23 cellular contexts compared by ENCODE assay signal in genomic region chr2:217710218-217710565, GRCh38.
DNase-seq lines count a peak whose midpoint lies in the region; ATAC-seq and TF ChIP-seq lines count a peak whose summit lies in the region.
"Had no signal": no experiment of that assay in that cellular context is flagged by ENCODE, and none has a peak within 500 bp of the region (broad histone marks: within the 10 kb centered on the region; RNA-seq: fewer than 3 reads in every experiment).

No MANE protein-coding gene starts in this region.

- H3K9ac ChIP-seq in mesenchymal stem cell (ENCODE audit: low read length) = no peak overlapping the region

- H3K9me3 Mint-ChIP-seq in HFFc6 = no peaks in the 10 kb centered on the region
- H3K9me3 Mint-ChIP-seq: effector memory CD8-positive, alpha-beta T cell; IgD-negative memory B cell; memory B cell had no signal

- H3K27me3 ChIP-seq in mesenchymal stem cell (ENCODE audit: control insufficient read depth in 1 of 2, insufficient read depth in 1 of 2, low read length in 2 of 2) = no peaks in the 10 kb centered on the region
- H3K27me3 ChIP-seq: tibial artery had no signal

- H3K9me3 ChIP-seq in mesenchymal stem cell (ENCODE audit: control insufficient read depth, low read length) = no peaks in the 10 kb centered on the region
- H3K9me3 ChIP-seq: A549, neutrophil, tibial artery had no signal

- no peak overlapping the region for H3K4ac ChIP-seq in mesenchymal stem cell (ENCODE audit: low read depth in 1 of 2, low read length in 2 of 2)

- no peak overlapping the region for H3K23ac ChIP-seq in mesenchymal stem cell (ENCODE audit: low read length in 2 of 2)

- H2BK120ac ChIP-seq in mesenchymal stem cell (ENCODE audit: low read depth, low read length) = no peak overlapping the region

- TF ChIP-seq CTCF in AG04449 (IDR thresholded peaks at IDR 0.05; ENCODE audit: insufficient read depth, low read length, missing control alignments) (no peak), HFFc6 (IDR thresholded peaks at IDR 0.05) (no peak), choroid plexus epithelial cell (conservative IDR thresholded peaks at IDR 0.05; ENCODE audit: low read depth, low read length) (no peak)

- H2AK5ac ChIP-seq in mesenchymal stem cell (ENCODE audit: low read length, severe bottlenecking) = peak overlapping the region; percentile 89

- H3K4me1 ChIP-seq in mesenchymal stem cell (ENCODE audit: control insufficient read depth, insufficient read depth, low read depth, low read length) = peaks cover 23% of the 10 kb centered on the region

- peak overlapping the region; percentile 14; the same call in 1 of the 2 replicates for H3K4me3 Mint-ChIP-seq in HFFc6
- H3K4me3 Mint-ChIP-seq: effector memory CD8-positive, alpha-beta T cell; IgD-negative memory B cell; memory B cell had no signal

- no peak overlapping the region for H3K4me2 ChIP-seq in mesenchymal stem cell (ENCODE audit: low read length, poor library complexity, severe bottlenecking)
- H3K4me2 ChIP-seq: A549 had no signal

- H3K27me3 Mint-ChIP-seq in HFFc6 (ENCODE audit: insufficient read depth) = no peaks in the 10 kb centered on the region; the same call in 1 of the 2 replicates

- no peak for ATAC-seq in GM18909 (IDR thresholded peaks at IDR 0.05; ENCODE audit: poor library complexity, unreplicated experiment)
- ATAC-seq: A549; effector memory CD8-positive, alpha-beta T cell had no signal

- H2AFZ ChIP-seq in mesenchymal stem cell (ENCODE audit: low read depth, low read length) = no peak overlapping the region

- H3K4me3 ChIP-seq in AG04449 (ENCODE audit: low read depth, low read length) = no peak overlapping the region
- no peak overlapping the region for H3K4me3 ChIP-seq in choroid plexus epithelial cell (ENCODE audit: low read depth, low read length)
- no peak overlapping the region for H3K4me3 ChIP-seq in mesenchymal stem cell (ENCODE audit: insufficient read depth in 1 of 2, low read depth in 1 of 2, low read length in 2 of 2)
- H3K4me3 ChIP-seq: A549, tibial artery had no signal

- no peak overlapping the region for H2BK15ac ChIP-seq in mesenchymal stem cell (ENCODE audit: low read depth, poor library complexity, severe bottlenecking)

- H3K36me3 ChIP-seq in mesenchymal stem cell (ENCODE audit: control insufficient read depth in 1 of 2, insufficient read depth in 2 of 2, low read depth in 1 of 2, low read length in 2 of 2) = no peaks in the 10 kb centered on the region
- H3K36me3 ChIP-seq: neutrophil, tibial artery had no signal

- DNase-seq in AG04449 (ENCODE audit: low read depth, low spot score) (peak; percentile 88), HFFc6 (peak; percentile 77), choroid plexus epithelial cell (ENCODE audit: low read depth) (peak; percentile 43), mesenchymal stem cell (peak; percentile 41), HUDEP-2 (lab: John Stamatoyannopoulos, UW; ENCODE audit: unreplicated experiment in 76 of 76) (no peak), CD1c-positive myeloid dendritic cell (ENCODE audit: extremely low spot score) (no peak), NCI-H524 (lab: John Stamatoyannopoulos, UW) (no peak)
- DNase-seq: activated CD4-positive, CD25-positive, alpha-beta regulatory T cell treated with anti-CD3 and anti-CD28 coated beads, Interleukin-2, amount 50 U/mL, for 72 hours; activated CD8-positive, alpha-beta memory T cell treated with anti-CD3 and anti-CD28 coated beads, Interleukin-2, amount 50 U/mL, for 48 hours; activated naive CD4-positive, alpha-beta T cell treated with Interleukin-2 at 50 U/mL for 16 hours; COR-L47; effector memory CD8-positive, alpha-beta T cell; GF-D8; NCI-H82; stimulated activated CD4-positive, alpha-beta T cell treated with anti-CD3 and anti-CD28 coated beads, Interleukin-4, amount 100 ng/mL, for 24 hours; T-helper 1 cell had no signal

- H3K4me1 Mint-ChIP-seq in HFFc6 (ENCODE audit: low read depth) = peaks cover 60% of the 10 kb centered on the region

- peak overlapping the region; percentile 2 to 72 for H3K18ac ChIP-seq in mesenchymal stem cell (ENCODE audit: low read depth in 1 of 2, low read length in 2 of 2)

- H3K27ac ChIP-seq in mesenchymal stem cell (ENCODE audit: low read length, poor library complexity, severe bottlenecking) = no peak overlapping the region
- H3K27ac ChIP-seq: A549, neutrophil, RWPE1 had no signal

- H2BK5ac ChIP-seq in mesenchymal stem cell (ENCODE audit: low read depth, low read length, poor library complexity, severe bottlenecking) = no peak overlapping the region

- no peak overlapping the region for H4K91ac ChIP-seq in mesenchymal stem cell (ENCODE audit: low read length)

- H2BK12ac ChIP-seq in mesenchymal stem cell (ENCODE audit: low read length in 2 of 2) = peak overlapping the region in 1 of 2 experiments; percentile 79

- H3K36me3 Mint-ChIP-seq in HFFc6 (ENCODE audit: low read depth) = no peaks in the 10 kb centered on the region
- H3K36me3 Mint-ChIP-seq: IgD-negative memory B cell, memory B cell had no signal

- WGBS in mesenchymal stem cell = 54% methylated on average over 1 of the region's 1 CpG

- POLR2A ChIA-PET in AG04449 (lab: Yijun Ruan, JAX) = interaction anchor here (0.6 to 1.6 kb wide), 6 partner anchors 13 to 199 kb away, joined by 3 to 6 read pairs (median 3); no protein-coding TSS in a partner anchor

- H3K27ac Mint-ChIP-seq in HFFc6 = peak overlapping the region; percentile 62
- H3K27ac Mint-ChIP-seq: effector memory CD8-positive, alpha-beta T cell; IgD-negative memory B cell; memory B cell had no signal

- H4K8ac ChIP-seq in mesenchymal stem cell (ENCODE audit: low read length) = no peak overlapping the region

- H3K14ac ChIP-seq in mesenchymal stem cell (ENCODE audit: low read length in 2 of 2) = no peak overlapping the region

- no peaks in the 10 kb centered on the region for H3K79me1 ChIP-seq in mesenchymal stem cell (replicated peaks; ENCODE audit: low read length, poor library complexity, severe bottlenecking)

- CTCF ChIA-PET in AG04449 (lab: Yijun Ruan, JAX) = interaction anchor here (0.7 to 5.7 kb wide), 10 partner anchors 11 to 1028 kb away, joined by 3 to 102 read pairs (median 5); no protein-coding TSS in a partner anchor

Comparison
In these comparisons a context has a peak if more than half of its experiments do, and no peak if none do; other contexts are left out.
1. DNase-seq: peak in AG04449 (single experiment), HFFc6 (single experiment), choroid plexus epithelial cell (single experiment) and mesenchymal stem cell (single experiment); none in HUDEP-2 (0 of 76), CD1c-positive myeloid dendritic cell (single experiment) and NCI-H524 (0 of 2).